Comparison of ENCODE assay signal across 2 cellular contexts in the genomic region with DNA sequence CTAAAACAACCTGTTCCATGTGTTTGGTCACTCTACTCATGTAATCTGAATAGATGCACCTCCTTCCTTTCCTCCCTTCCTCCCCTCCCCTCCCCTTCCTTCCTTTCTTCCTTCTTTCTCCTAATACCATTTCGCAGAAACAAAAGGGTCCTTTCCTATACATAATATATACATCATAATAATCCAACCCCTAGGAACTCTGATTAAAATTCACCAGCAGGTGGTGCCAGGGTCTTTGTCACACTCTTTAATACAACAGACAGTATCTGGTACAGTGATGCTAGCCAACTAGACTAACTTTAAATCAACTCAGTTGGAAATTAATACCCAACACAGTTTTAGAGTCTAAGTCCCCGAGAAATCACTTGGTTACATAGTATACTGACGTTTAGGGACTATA.
TF ChIP-seq lines count a peak whose summit lies in the region.

No MANE protein-coding gene starts in this region.

TF ChIP-seq in A549, 52 proteins besides CTCF, POLR2A, EP300 and RAD21:
- no peak for TF ChIP-seq TFCP2L1 (CRISPR knock-in tag; IDR thresholded peaks at IDR 0.05)
- TF ChIP-seq HOXA7 (CRISPR knock-in tag; IDR thresholded peaks at IDR 0.05): peak; percentile 77; the same call in 1 of the 2 replicates
- no peak for TF ChIP-seq ZNF302 (CRISPR knock-in tag; IDR thresholded peaks at IDR 0.05)
- no peak for TF ChIP-seq GATA3 (IDR thresholded peaks at IDR 0.05; ENCODE audit: borderline replicate concordance)
- TF ChIP-seq ESRRA (IDR thresholded peaks at IDR 0.05; ENCODE audit: borderline replicate concordance, low read length): no peak
- no peak for TF ChIP-seq CHD2 (IDR thresholded peaks at IDR 0.05; ENCODE audit: low read length, partially characterized antibody)
- no peak for TF ChIP-seq FOXS1 (CRISPR knock-in tag; IDR thresholded peaks at IDR 0.05)
- TF ChIP-seq JUNB (IDR thresholded peaks at IDR 0.05): no peak
- peak; percentile 60 for TF ChIP-seq FOSB (CRISPR knock-in tag; IDR thresholded peaks at IDR 0.05)
- TF ChIP-seq ZSCAN20 (CRISPR knock-in tag; IDR thresholded peaks at IDR 0.05): peak; percentile 28; the same call in 1 of the 2 replicates
- TF ChIP-seq HOXB5 (CRISPR knock-in tag; IDR thresholded peaks at IDR 0.05): no peak
- TF ChIP-seq SMC3 (IDR thresholded peaks at IDR 0.05): peak; percentile 97
- TF ChIP-seq, protein P1, sequence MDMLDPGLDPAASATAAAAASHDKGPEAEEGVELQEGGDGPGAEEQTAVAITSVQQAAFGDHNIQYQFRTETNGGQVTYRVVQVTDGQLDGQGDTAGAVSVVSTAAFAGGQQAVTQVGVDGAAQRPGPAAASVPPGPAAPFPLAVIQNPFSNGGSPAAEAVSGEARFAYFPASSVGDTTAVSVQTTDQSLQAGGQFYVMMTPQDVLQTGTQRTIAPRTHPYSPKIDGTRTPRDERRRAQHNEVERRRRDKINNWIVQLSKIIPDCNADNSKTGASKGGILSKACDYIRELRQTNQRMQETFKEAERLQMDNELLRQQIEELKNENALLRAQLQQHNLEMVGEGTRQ (IDR thresholded peaks at IDR 0.05): no peak
- TF ChIP-seq, protein P2, sequence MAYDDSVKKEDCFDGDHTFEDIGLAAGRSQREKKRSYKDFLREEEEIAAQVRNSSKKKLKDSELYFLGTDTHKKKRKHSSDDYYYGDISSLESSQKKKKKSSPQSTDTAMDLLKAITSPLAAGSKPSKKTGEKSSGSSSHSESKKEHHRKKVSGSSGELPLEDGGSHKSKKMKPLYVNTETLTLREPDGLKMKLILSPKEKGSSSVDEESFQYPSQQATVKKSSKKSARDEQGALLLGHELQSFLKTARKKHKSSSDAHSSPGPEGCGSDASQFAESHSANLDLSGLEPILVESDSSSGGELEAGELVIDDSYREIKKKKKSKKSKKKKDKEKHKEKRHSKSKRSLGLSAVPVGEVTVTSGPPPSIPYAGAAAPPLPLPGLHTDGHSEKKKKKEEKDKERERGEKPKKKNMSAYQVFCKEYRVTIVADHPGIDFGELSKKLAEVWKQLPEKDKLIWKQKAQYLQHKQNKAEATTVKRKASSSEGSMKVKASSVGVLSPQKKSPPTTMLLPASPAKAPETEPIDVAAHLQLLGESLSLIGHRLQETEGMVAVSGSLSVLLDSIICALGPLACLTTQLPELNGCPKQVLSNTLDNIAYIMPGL (CRISPR knock-in tag; IDR thresholded peaks at IDR 0.05; ENCODE audit: borderline replicate concordance): 0 out of 2 replicates have a peak, but pooled peaks have one; percentile 33
- no peak for TF ChIP-seq HOXB13 (CRISPR knock-in tag; IDR thresholded peaks at IDR 0.05; ENCODE audit: low read depth)

TF ChIP-seq in HepG2, 621 proteins besides CTCF, POLR2A, EP300 and RAD21:
- TF ChIP-seq MLLT10 (CRISPR knock-in tag; IDR thresholded peaks at IDR 0.05) (no peak), ZFX (CRISPR knock-in tag; IDR thresholded peaks at IDR 0.05; ENCODE audit: low read depth) (no peak), MIXL1 (CRISPR knock-in tag; IDR thresholded peaks at IDR 0.05) (peak; percentile 53; the same call in 1 of the 2 replicates), HNRNPK (IDR thresholded peaks at IDR 0.05; ENCODE audit: low read depth, low read length, poor library complexity, severe bottlenecking) (peak; percentile 35), YY1 (IDR thresholded peaks at IDR 0.05; ENCODE audit: insufficient read depth, insufficient replicate concordance, low read depth, low read length) (no peak), STAG1 (CRISPR knock-in tag; IDR thresholded peaks at IDR 0.05) (peak; percentile 93), ZNF713 (CRISPR knock-in tag; IDR thresholded peaks at IDR 0.05) (no peak), FOXA1 (IDR thresholded peaks at IDR 0.05) (peak; percentile 15; the same call in 1 of the 2 replicates), FOXA1 (CRISPR knock-in tag; IDR thresholded peaks at IDR 0.05) (no peak), SMC3 (IDR thresholded peaks at IDR 0.05; ENCODE audit: low read length) (peak; percentile 93), ZNF251 (CRISPR knock-in tag; IDR thresholded peaks at IDR 0.05) (no peak)
- TF ChIP-seq, protein P3, sequence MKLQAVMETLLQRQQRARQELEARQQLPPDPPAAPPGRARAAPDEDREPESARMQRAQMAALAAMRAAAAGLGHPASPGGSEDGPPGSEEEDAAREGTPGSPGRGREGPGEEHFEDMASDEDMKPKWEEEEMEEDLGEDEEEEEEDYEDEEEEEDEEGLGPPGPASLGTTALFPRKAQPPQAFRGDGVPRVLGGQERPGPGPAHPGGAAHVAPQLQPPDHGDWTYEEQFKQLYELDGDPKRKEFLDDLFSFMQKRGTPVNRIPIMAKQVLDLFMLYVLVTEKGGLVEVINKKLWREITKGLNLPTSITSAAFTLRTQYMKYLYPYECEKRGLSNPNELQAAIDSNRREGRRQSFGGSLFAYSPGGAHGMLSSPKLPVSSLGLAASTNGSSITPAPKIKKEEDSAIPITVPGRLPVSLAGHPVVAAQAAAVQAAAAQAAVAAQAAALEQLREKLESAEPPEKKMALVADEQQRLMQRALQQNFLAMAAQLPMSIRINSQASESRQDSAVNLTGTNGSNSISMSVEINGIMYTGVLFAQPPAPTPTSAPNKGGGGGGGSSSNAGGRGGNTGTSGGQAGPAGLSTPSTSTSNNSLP (IDR thresholded peaks at IDR 0.05; ENCODE audit: low read depth, low read length): peak; percentile 78
TF ChIP-seq in HepG2: peak in this region for 6.
